In genomic region chr18:77044866-77045664, GRCh38 we compare ENCODE assay signal across 20 cellular contexts.
DNase-seq lines count a peak whose midpoint lies in the region; ATAC-seq, FAIRE-seq and TF ChIP-seq lines count a peak whose summit lies in the region.
"Had no signal": no experiment of that assay in that cellular context is flagged by ENCODE, and none has a peak within 500 bp of the region (broad histone marks: within the 10 kb centered on the region; RNA-seq: fewer than 3 reads in every experiment).

No MANE protein-coding gene starts in this region.

- TF ChIP-seq POLR2A in GM12891 (IDR thresholded peaks at IDR 0.05; ENCODE audit: low read depth, low read length) (no peak), spleen (IDR thresholded peaks at IDR 0.05) (no peak)

- H3K4me3 ChIP-seq in astrocyte (ENCODE audit: insufficient read depth, low read depth, low read length) (no peak overlapping the region), osteoblast (ENCODE audit: insufficient read depth, low read length) (no peak overlapping the region), spleen (no peak overlapping the region)
- H3K4me3 ChIP-seq: BLaER1, colonic mucosa, SJSA1, transverse colon had no signal

- FAIRE-seq in GM12891 (lab: Jason Lieb, UNC): peak; percentile 79
- no peak for FAIRE-seq in astrocyte (lab: Jason Lieb, UNC)
- FAIRE-seq: islet of Langerhans had no signal

- CTCF ChIA-PET in activated CD8-positive, alpha-beta memory T cell treated with anti-CD3 and anti-CD28 coated beads, Interleukin-2, amount 10 ng/mL, durations not matched to agents 7 days and 5 days (lab: Charles Lee): interaction anchor here (0.8 to 1.0 kb wide), 3 partner anchors 9 to 166 kb away, joined by 3 read pairs; no protein-coding TSS in a partner anchor

- no peaks in the 10 kb centered on the region for H3K27me3 Mint-ChIP-seq in astrocyte (ENCODE audit: low read depth, unreplicated experiment)
- H3K27me3 Mint-ChIP-seq in activated CD8-positive, alpha-beta memory T cell treated with anti-CD3 and anti-CD28 coated beads, Interleukin-2, amount 10 ng/mL, durations not matched to agents 7 days and 5 days: no peaks in the 10 kb centered on the region

- intact Hi-C loops in spleen (cut with DNase I; ENCODE audit: low total_unique reads): no loop called here

- H3K27ac ChIP-seq in astrocyte (ENCODE audit: low read depth, low read length) (no peak overlapping the region), osteoblast (ENCODE audit: low read depth, low read length) (peak overlapping the region; percentile 23), spleen (no peak overlapping the region)
- H3K27ac ChIP-seq: BLaER1, colonic mucosa, SJSA1, transverse colon had no signal

- ATAC-seq in HG02642 (IDR thresholded peaks at IDR 0.05; ENCODE audit: poor library complexity, unreplicated experiment): peak; percentile 58
- ATAC-seq in HG03045 (IDR thresholded peaks at IDR 0.05; ENCODE audit: unreplicated experiment): no peak
- ATAC-seq in activated CD8-positive, alpha-beta memory T cell treated with anti-CD3 and anti-CD28 coated beads, Interleukin-2, amount 10 ng/mL, durations not matched to agents 7 days and 5 days: no peak

- H3K36me3 Mint-ChIP-seq in astrocyte (ENCODE audit: low read depth, unreplicated experiment): no peaks in the 10 kb centered on the region
- H3K36me3 Mint-ChIP-seq in activated CD8-positive, alpha-beta memory T cell treated with anti-CD3 and anti-CD28 coated beads, Interleukin-2, amount 10 ng/mL, durations not matched to agents 7 days and 5 days: peaks cover 46% of the 10 kb centered on the region

- peaks cover 4% of the 10 kb centered on the region for H3K4me1 Mint-ChIP-seq in astrocyte (ENCODE audit: low read depth, unreplicated experiment)
- H3K4me1 Mint-ChIP-seq in activated CD8-positive, alpha-beta memory T cell treated with anti-CD3 and anti-CD28 coated beads, Interleukin-2, amount 10 ng/mL, durations not matched to agents 7 days and 5 days: peaks cover 11% of the 10 kb centered on the region

- H4K20me1 ChIP-seq in astrocyte (ENCODE audit: insufficient read depth, low read length): no peaks in the 10 kb centered on the region
- no peaks in the 10 kb centered on the region for H4K20me1 ChIP-seq in osteoblast (ENCODE audit: insufficient read depth, low read length)

- no peaks in the 10 kb centered on the region for H3K9me3 Mint-ChIP-seq in astrocyte (ENCODE audit: unreplicated experiment)
- H3K9me3 Mint-ChIP-seq in activated CD8-positive, alpha-beta memory T cell treated with anti-CD3 and anti-CD28 coated beads, Interleukin-2, amount 10 ng/mL, durations not matched to agents 7 days and 5 days (ENCODE audit: low read depth): no peaks in the 10 kb centered on the region
- H3K9me3 Mint-ChIP-seq: HFFc6, mesothelial cell of epicardium had no signal

- no peak overlapping the region for H3K27ac Mint-ChIP-seq in astrocyte (ENCODE audit: unreplicated experiment)
- H3K27ac Mint-ChIP-seq in activated CD8-positive, alpha-beta memory T cell treated with anti-CD3 and anti-CD28 coated beads, Interleukin-2, amount 10 ng/mL, durations not matched to agents 7 days and 5 days: no peak overlapping the region
- H3K27ac Mint-ChIP-seq: HFFc6, mesothelial cell of epicardium had no signal

- H2AFZ ChIP-seq in astrocyte (ENCODE audit: low read depth, low read length) (no peak overlapping the region), osteoblast (ENCODE audit: low read length) (no peak overlapping the region)

- TF ChIP-seq CTCF in astrocyte (IDR thresholded peaks at IDR 0.05; ENCODE audit: insufficient read depth, low read depth, low read length) (no peak), osteoblast (IDR thresholded peaks at IDR 0.05; ENCODE audit: extremely low read depth, low read depth, low read length) (no peak), spleen (IDR thresholded peaks at IDR 0.05 in 8 of 11, conservative IDR thresholded peaks at IDR 0.05 in 3 of 11) (no peak)

- H3K9me3 ChIP-seq in astrocyte (ENCODE audit: insufficient read depth, low read depth, low read length) (no peaks in the 10 kb centered on the region), osteoblast (ENCODE audit: low read depth, low read length) (no peaks in the 10 kb centered on the region), spleen (peaks cover 0 to 6% (median 0%) of the 10 kb centered on the region in 8 donors)
- H3K9me3 ChIP-seq: colonic mucosa, SJSA1, transverse colon had no signal

- no peaks in the 10 kb centered on the region for H3K36me3 ChIP-seq in astrocyte (ENCODE audit: insufficient read depth, low read length)
- H3K36me3 ChIP-seq in osteoblast (ENCODE audit: insufficient read depth, low read length): no peaks in the 10 kb centered on the region
- peaks cover 0 to 57% (median 9%) of the 10 kb centered on the region in 6 donors for H3K36me3 ChIP-seq in spleen
- H3K36me3 ChIP-seq: colonic mucosa, SJSA1 had no signal

- DNase-seq in GM12891 (ENCODE audit: insufficient read length, low spot score) (no peak), astrocyte (ENCODE audit: low read depth) (no peak), osteoblast (ENCODE audit: insufficient read length, low spot score, missing footprints) (no peak), OCI-M1 (lab: John Stamatoyannopoulos, UW) (no peak), spleen (no peak)
- DNase-seq in activated CD8-positive, alpha-beta memory T cell treated with anti-CD3 and anti-CD28 coated beads, Interleukin-2, amount 10 ng/mL, durations not matched to agents 7 days and 5 days: no peak
- DNase-seq: activated effector memory CD4-positive, alpha-beta T cell treated with Interleukin-2 at 50 U/mL for 16 hours; colonic mucosa; HFFc6; KBM-7; NCI-H1105 treated with DMSO at 0.1 percent for 48 hours; occipital lobe; stimulated activated CD4-positive, alpha-beta T cell treated with anti-CD3 and anti-CD28 coated beads, Interleukin-2, amount 100 ng/mL, for 48 hours; transverse colon had no signal

- H3K27me3 ChIP-seq in astrocyte (ENCODE audit: insufficient read depth, low read length) (no peaks in the 10 kb centered on the region), osteoblast (ENCODE audit: insufficient read depth, low read length) (no peaks in the 10 kb centered on the region), spleen (replicated peaks in 1 of 7) (no peaks in the 10 kb centered on the region)
- H3K27me3 ChIP-seq: BLaER1, colonic mucosa, SJSA1, transverse colon had no signal

- 71 to 85% (median 80%) methylated on average over 11 to 14 of the region's 14 CpGs for WGBS in spleen, 5 donors

- H3K4me2 ChIP-seq in astrocyte (ENCODE audit: low read length): no peak overlapping the region
- no peak overlapping the region for H3K4me2 ChIP-seq in osteoblast (ENCODE audit: insufficient read depth, low read length)
- H3K4me2 ChIP-seq: BLaER1 had no signal

- H3K4me3 Mint-ChIP-seq in astrocyte (ENCODE audit: unreplicated experiment): no peak overlapping the region
- H3K4me3 Mint-ChIP-seq in activated CD8-positive, alpha-beta memory T cell treated with anti-CD3 and anti-CD28 coated beads, Interleukin-2, amount 10 ng/mL, durations not matched to agents 7 days and 5 days: no peak overlapping the region
- H3K4me3 Mint-ChIP-seq: HFFc6, mesothelial cell of epicardium had no signal

- H3K9ac ChIP-seq in astrocyte (ENCODE audit: low read length): peak overlapping the region; percentile 82
- H3K9ac ChIP-seq: BLaER1 had no signal

- H3K4me1 ChIP-seq in astrocyte (ENCODE audit: insufficient read depth, low read length) (peaks cover 5% of the 10 kb centered on the region), osteoblast (ENCODE audit: insufficient read depth, low read length) (no peaks in the 10 kb centered on the region), spleen (peaks cover 0 to 42% (median 6%) of the 10 kb centered on the region in 6 donors)
- H3K4me1 ChIP-seq: BLaER1, colonic mucosa, SJSA1, transverse colon had no signal

- H3K79me2 ChIP-seq in astrocyte (ENCODE audit: insufficient read depth, low read length) (no peaks in the 10 kb centered on the region), osteoblast (ENCODE audit: insufficient read depth, low read length) (no peaks in the 10 kb centered on the region)

TF ChIP-seq in GM12891, 5 proteins besides CTCF, POLR2A, EP300 and RAD21:
- no peak for TF ChIP-seq TAF1 (IDR thresholded peaks at IDR 0.05; ENCODE audit: low read depth, low read length)
- no peak for TF ChIP-seq POU2F2 (IDR thresholded peaks at IDR 0.05; ENCODE audit: low read depth, low read length)
- TF ChIP-seq PAX5 (IDR thresholded peaks at IDR 0.05; ENCODE audit: insufficient read depth, low read length, severe bottlenecking): no peak
- no peak for TF ChIP-seq POLR2AphosphoS5 (IDR thresholded peaks at IDR 0.05; ENCODE audit: low read depth, low read length)
- no peak for TF ChIP-seq SPI1 (IDR thresholded peaks at IDR 0.05; ENCODE audit: low read depth, low read length)
